In genomic region chr7:136062625-136063336, GRCh38 we compare ENCODE assay signal across 1 cellular context.
A peak's percentile ranks its signal among the peaks of the same experiment; 100 is the strongest.
TF ChIP-seq lines count a peak whose summit lies in the region.

No MANE protein-coding gene starts in this region.

TF ChIP-seq in HepG2, 621 proteins besides CTCF, POLR2A, EP300 and RAD21 (continued from another document):
- TF ChIP-seq PHB2 (IDR thresholded peaks at IDR 0.05; ENCODE audit: partially characterized antibody) (no peak), MAFK (conservative IDR thresholded peaks at IDR 0.05 in 1 of 2, IDR thresholded peaks at IDR 0.05 in 1 of 2; ENCODE audit: low read length in 2 of 2) (peak; percentile 64 to 83; a peak in 3 of 4 replicates), POGZ (CRISPR knock-in tag; IDR thresholded peaks at IDR 0.05) (no peak)
- TF ChIP-seq, protein P1, sequence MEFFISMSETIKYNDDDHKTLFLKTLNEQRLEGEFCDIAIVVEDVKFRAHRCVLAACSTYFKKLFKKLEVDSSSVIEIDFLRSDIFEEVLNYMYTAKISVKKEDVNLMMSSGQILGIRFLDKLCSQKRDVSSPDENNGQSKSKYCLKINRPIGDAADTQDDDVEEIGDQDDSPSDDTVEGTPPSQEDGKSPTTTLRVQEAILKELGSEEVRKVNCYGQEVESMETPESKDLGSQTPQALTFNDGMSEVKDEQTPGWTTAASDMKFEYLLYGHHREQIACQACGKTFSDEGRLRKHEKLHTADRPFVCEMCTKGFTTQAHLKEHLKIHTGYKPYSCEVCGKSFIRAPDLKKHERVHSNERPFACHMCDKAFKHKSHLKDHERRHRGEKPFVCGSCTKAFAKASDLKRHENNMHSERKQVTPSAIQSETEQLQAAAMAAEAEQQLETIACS (CRISPR knock-in tag; IDR thresholded peaks at IDR 0.05) = no peak
